ENCODE assay signal across 8 cellular contexts in genomic region chr4:169757575-169758184, GRCh38. TPM values are rescaled to one million over a fixed set of nuclear protein-coding genes. Genes with fewer than 3 reads are reported as not detected.
DNase-seq lines count a peak whose midpoint lies in the region; ATAC-seq lines count a peak whose summit lies in the region.

HPF1 (minus strand) TSS chr4:169757944; CDS start chr4:169757877, 67 bp downstream.

- peak; percentile 88 for DNase-seq in DMS114 treated with DMSO at 0.1 percent for 48 hours (lab: John Stamatoyannopoulos, UW; ENCODE audit: unreplicated experiment)
- peak; percentile 46 for DNase-seq in OCI-M2 (lab: John Stamatoyannopoulos, UW; ENCODE audit: unreplicated experiment)
- DNase-seq in activated T-cell treated with anti-CD3 and anti-CD28 coated beads, Interleukin-2, amount 50 U/mL, for 1 hour: peak; percentile 96
- DNase-seq in epithelial cell of prostate (ENCODE audit: low read depth, low spot score): peak; percentile 24
- DNase-seq in mucosa of gallbladder (ENCODE audit: low spot score): peak; percentile 93
- peak; percentile 97 for DNase-seq in stimulated activated CD8-positive, alpha-beta memory T cell treated with anti-CD3 and anti-CD28 coated beads, Interleukin-4, amount 100 ng/mL, for 48 hours

- no peaks in the 10 kb centered on the region for H3K36me3 Mint-ChIP-seq in IgD-negative memory B cell

- H3K4me3 Mint-ChIP-seq in IgD-negative memory B cell: peak within 1 kb of the TSS; percentile 83 to 93 (median 90)

- H3K27ac ChIP-seq in epithelial cell of prostate: peak within 1 kb of the TSS; percentile 23

- H3K27ac Mint-ChIP-seq in IgD-negative memory B cell: peak within 1 kb of the TSS in 2 of 3 donors; percentile 80 to 81

- H3K4me1 Mint-ChIP-seq in IgD-negative memory B cell: peaks cover 18 to 23% (median 21%) of the 10 kb centered on the region in 3 donors

- no peaks in the 10 kb centered on the region for H3K27me3 Mint-ChIP-seq in IgD-negative memory B cell

- ATAC-seq in GM21529 (IDR thresholded peaks at IDR 0.05; ENCODE audit: unreplicated experiment): peak; percentile 94

- H3K9me3 Mint-ChIP-seq in IgD-negative memory B cell: no peaks in the 10 kb centered on the region

RNA-seq across cellular contexts. Expression of gene HPF1, which starts in this region (rescaled TPM):
- 28.3 TPM for polyA plus RNA-seq in IgD-negative memory B cell
- total RNA-seq in mucosa of gallbladder: 16.2 TPM

Comparison
In these comparisons a context has a peak if more than half of its experiments do, and no peak if none do; other contexts are left out.
1. Peak in every context shown above with its lines: DNase-seq, ATAC-seq and H3K27ac ChIP-seq.
2. DNase-seq: peak in every context shown above with its lines; median percentile 97 in stimulated activated CD8-positive, alpha-beta memory T cell treated with anti-CD3 and anti-CD28 coated beads, Interleukin-4, amount 100 ng/mL, for 48 hours; 96 in activated T-cell treated with anti-CD3 and anti-CD28 coated beads, Interleukin-2, amount 50 U/mL, for 1 hour; 93 in mucosa of gallbladder; 88 in DMS114 treated with DMSO at 0.1 percent for 48 hours; 46 in OCI-M2; 24 in epithelial cell of prostate.